In genomic region chr11:106495046-106495445, GRCh38 we compare ENCODE assay signal across 24 cellular contexts.
A peak's percentile ranks its signal among the peaks of the same experiment; 100 is the strongest.
DNase-seq lines count a peak whose midpoint lies in the region; ATAC-seq and TF ChIP-seq lines count a peak whose summit lies in the region.
"Had no signal": no experiment of that assay in that cellular context is flagged by ENCODE, and none has a peak within 500 bp of the region (broad histone marks: within the 10 kb centered on the region; RNA-seq: fewer than 3 reads in every experiment).

No MANE protein-coding gene starts in this region.

- DNase-seq in DMS53 (lab: John Stamatoyannopoulos, UW) (peak; percentile 93), M059J (ENCODE audit: low read depth) (peak; percentile 64), epithelial cell of prostate (ENCODE audit: low read depth, low spot score) (peak; percentile 85), kidney tubule cell (ENCODE audit: low spot score) (peak; percentile 57), foreskin melanocyte (no peak), WTC11 (ENCODE audit: low spot score) (no peak), testis (no peak)
- DNase-seq in activated naive CD4-positive, alpha-beta T cell treated with anti-CD3 and anti-CD28 coated beads, Interleukin-2, amount 50 U/mL, for 16 hours, result no peak
- DNase-seq: activated CD4-positive, alpha-beta T cell treated with anti-CD3 and anti-CD28 coated beads, Interleukin-2, amount 10 ng/mL, durations not matched to agents 7 days and 5 days; activated naive CD8-positive, alpha-beta T cell treated with anti-CD3 and anti-CD28 coated beads, Interleukin-2, amount 50 U/mL, for 24 hours; brain microvascular endothelial cell; CD8-positive, alpha-beta T cell; H9; Kasumi-1; left lung; NCI-H1105 treated with DMSO at 0.1 percent for 48 hours; NCI-H748 treated with DMSO at 0.1 percent for 48 hours; nephron progenitor cell; stimulated activated CD4-positive, alpha-beta T cell treated with anti-CD3 and anti-CD28 coated beads, Interleukin-2, amount 100 ng/mL, for 48 hours; stimulated activated naive CD8-positive, alpha-beta T cell treated with anti-CD3 and anti-CD28 coated beads, Interleukin-15, Interleukin-2, amounts not matched to agents 100 U/mL and 50 U/mL, for 24 hours; T-helper 17 cell; tibial artery had no signal

- no peak for TF ChIP-seq POLR2A in testis (IDR thresholded peaks at IDR 0.05)

- H3K36me3 ChIP-seq in testis (ENCODE audit: low read depth, missing control alignments), result no peaks in the 10 kb centered on the region
- H3K36me3 ChIP-seq: brain microvascular endothelial cell, left lung, tibial artery had no signal

- no peaks in the 10 kb centered on the region for H3K9me3 ChIP-seq in testis
- H3K9me3 ChIP-seq: tibial artery had no signal

- H3K4me1 ChIP-seq in testis, result no peaks in the 10 kb centered on the region
- H3K4me1 ChIP-seq: left lung, tibial artery had no signal

- POLR2A ChIA-PET in WTC11 (lab: Charles Lee), result no interaction called here

- no peak overlapping the region for H3K4me3 ChIP-seq in testis
- H3K4me3 ChIP-seq: left lung, skin epidermis, tibial artery had no signal

- CTCF ChIA-PET in WTC11 (lab: Charles Lee), result interaction anchor here (0.6 kb wide), 1 partner anchor 1293 kb away, joined by 3 read pairs; no protein-coding TSS in a partner anchor

- H3K27me3 ChIP-seq in testis, result no peaks in the 10 kb centered on the region
- H3K27me3 ChIP-seq: brain microvascular endothelial cell, left lung, tibial artery had no signal

- H3K4me1 Mint-ChIP-seq in WTC11, result no peaks in the 10 kb centered on the region
- H3K4me1 Mint-ChIP-seq: activated CD4-positive, alpha-beta T cell treated with anti-CD3 and anti-CD28 coated beads, Interleukin-2, amount 10 ng/mL, durations not matched to agents 7 days and 5 days; activated naive CD8-positive, alpha-beta T cell treated with anti-CD3 and anti-CD28 coated beads, Interleukin-2, amount 50 U/mL, for 24 hours; H9; nephron progenitor cell; T-helper 17 cell had no signal

- ATAC-seq in WTC11, result no peak
- ATAC-seq: activated naive CD8-positive, alpha-beta T cell treated with anti-CD3 and anti-CD28 coated beads, Interleukin-2, amount 50 U/mL, for 24 hours; CD8-positive, alpha-beta T cell; left lung; stimulated activated naive CD8-positive, alpha-beta T cell treated with anti-CD3 and anti-CD28 coated beads, Interleukin-15, Interleukin-2, amounts not matched to agents 100 U/mL and 50 U/mL, for 24 hours; T-helper 17 cell had no signal

- TF ChIP-seq CTCF in WTC11 (IDR thresholded peaks at IDR 0.05), result no peak
- no peak for TF ChIP-seq CTCF in testis (IDR thresholded peaks at IDR 0.05)

- peak overlapping the region; percentile 39 for H3K27ac ChIP-seq in epithelial cell of prostate
- H3K27ac ChIP-seq in testis, result no peak overlapping the region
- H3K27ac ChIP-seq: brain microvascular endothelial cell, left lung, skin epidermis, tibial artery had no signal

- H3K9me3 Mint-ChIP-seq in WTC11, result peaks cover 5% of the 10 kb centered on the region; the same call in 1 of the 2 replicates
- H3K9me3 Mint-ChIP-seq: activated CD4-positive, alpha-beta T cell treated with anti-CD3 and anti-CD28 coated beads, Interleukin-2, amount 10 ng/mL, durations not matched to agents 7 days and 5 days; activated naive CD8-positive, alpha-beta T cell treated with anti-CD3 and anti-CD28 coated beads, Interleukin-2, amount 50 U/mL, for 24 hours; H9 had no signal

- intact Hi-C loops in testis (cut with DNase I; ENCODE audit: low total_unique reads), result no loop called here

- H3K36me3 Mint-ChIP-seq in WTC11, result no peaks in the 10 kb centered on the region
- H3K36me3 Mint-ChIP-seq: CD8-positive, alpha-beta T cell had no signal

- H3K27me3 Mint-ChIP-seq in WTC11 (ENCODE audit: low read depth), result no peaks in the 10 kb centered on the region
- H3K27me3 Mint-ChIP-seq: activated CD4-positive, alpha-beta T cell treated with anti-CD3 and anti-CD28 coated beads, Interleukin-2, amount 10 ng/mL, durations not matched to agents 7 days and 5 days; activated naive CD8-positive, alpha-beta T cell treated with anti-CD3 and anti-CD28 coated beads, Interleukin-2, amount 50 U/mL, for 24 hours; progenitor cell of endocrine pancreas; T-helper 17 cell had no signal

- no peak overlapping the region for H3K4me3 Mint-ChIP-seq in WTC11
- H3K4me3 Mint-ChIP-seq: activated CD4-positive, alpha-beta T cell treated with anti-CD3 and anti-CD28 coated beads, Interleukin-2, amount 10 ng/mL, durations not matched to agents 7 days and 5 days; activated naive CD8-positive, alpha-beta T cell treated with anti-CD3 and anti-CD28 coated beads, Interleukin-2, amount 50 U/mL, for 24 hours; CD8-positive, alpha-beta T cell; H9; nephron progenitor cell; T-helper 17 cell had no signal

- no peak overlapping the region for H3K27ac Mint-ChIP-seq in WTC11
- H3K27ac Mint-ChIP-seq: activated CD4-positive, alpha-beta T cell treated with anti-CD3 and anti-CD28 coated beads, Interleukin-2, amount 10 ng/mL, durations not matched to agents 7 days and 5 days; activated naive CD8-positive, alpha-beta T cell treated with anti-CD3 and anti-CD28 coated beads, Interleukin-2, amount 50 U/mL, for 24 hours; CD8-positive, alpha-beta T cell; H9; nephron progenitor cell; progenitor cell of endocrine pancreas; T-helper 17 cell had no signal

TF ChIP-seq in WTC11, 78 proteins besides CTCF, POLR2A, EP300 and RAD21:
- TF ChIP-seq GABPB1 (CRISPR knock-in tag; IDR thresholded peaks at IDR 0.05) (no peak), ZSCAN18 (CRISPR knock-in tag; IDR thresholded peaks at IDR 0.05) (no peak), ELF4 (CRISPR knock-in tag; IDR thresholded peaks at IDR 0.05; ENCODE audit: low read depth) (no peak), JAZF1 (CRISPR knock-in tag; IDR thresholded peaks at IDR 0.05) (no peak), NR3C1 (CRISPR knock-in tag; conservative IDR thresholded peaks at IDR 0.05; ENCODE audit: low read depth) (no peak), FOXK1 (CRISPR knock-in tag; IDR thresholded peaks at IDR 0.05) (no peak), CREM (CRISPR knock-in tag; IDR thresholded peaks at IDR 0.05) (no peak)
- TF ChIP-seq, protein P1, sequence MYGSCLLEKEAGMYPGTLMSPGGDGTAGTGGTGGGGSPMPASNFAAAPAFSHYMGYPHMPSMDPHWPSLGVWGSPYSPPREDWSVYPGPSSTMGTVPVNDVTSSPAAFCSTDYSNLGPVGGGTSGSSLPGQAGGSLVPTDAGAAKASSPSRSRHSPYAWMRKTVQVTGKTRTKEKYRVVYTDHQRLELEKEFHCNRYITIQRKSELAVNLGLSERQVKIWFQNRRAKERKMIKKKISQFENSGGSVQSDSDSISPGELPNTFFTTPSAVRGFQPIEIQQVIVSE (CRISPR knock-in tag; IDR thresholded peaks at IDR 0.05; ENCODE audit: borderline replicate concordance), result no peak
- TF ChIP-seq, protein P2, sequence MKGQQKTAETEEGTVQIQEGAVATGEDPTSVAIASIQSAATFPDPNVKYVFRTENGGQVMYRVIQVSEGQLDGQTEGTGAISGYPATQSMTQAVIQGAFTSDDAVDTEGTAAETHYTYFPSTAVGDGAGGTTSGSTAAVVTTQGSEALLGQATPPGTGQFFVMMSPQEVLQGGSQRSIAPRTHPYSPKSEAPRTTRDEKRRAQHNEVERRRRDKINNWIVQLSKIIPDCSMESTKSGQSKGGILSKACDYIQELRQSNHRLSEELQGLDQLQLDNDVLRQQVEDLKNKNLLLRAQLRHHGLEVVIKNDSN (CRISPR knock-in tag; IDR thresholded peaks at IDR 0.05), result no peak

Comparison
In these comparisons a context has a peak if more than half of its experiments do, and no peak if none do; other contexts are left out.
1. DNase-seq: peak in DMS53 (single experiment), M059J (single experiment), epithelial cell of prostate (single experiment) and kidney tubule cell (single experiment); none in foreskin melanocyte (single experiment), activated naive CD4-positive, alpha-beta T cell treated with anti-CD3 and anti-CD28 coated beads, Interleukin-2, amount 50 U/mL, for 16 hours (single experiment), WTC11 (single experiment) and testis (single experiment).